ENCODE assay signal across 2 cellular contexts in genomic region chr6:28983838-28984237, GRCh38.
A peak's percentile ranks its signal among the peaks of the same experiment; 100 is the strongest.
TF ChIP-seq lines count a peak whose summit lies in the region.

No MANE protein-coding gene starts in this region.

TF ChIP-seq in HCT116, 20 proteins besides CTCF, POLR2A, EP300 and RAD21:
- TF ChIP-seq ZNF274 (IDR thresholded peaks at IDR 0.05; ENCODE audit: low read depth, low read length) (no peak), MAX (IDR thresholded peaks at IDR 0.05) (no peak; the same call in 1 of the 2 replicates), FOSL1 (IDR thresholded peaks at IDR 0.05; ENCODE audit: low read depth) (no peak), EGR1 (IDR thresholded peaks at IDR 0.05; ENCODE audit: low read depth) (no peak), SIN3A (IDR thresholded peaks at IDR 0.05; ENCODE audit: low read depth) (no peak), REST (IDR thresholded peaks at IDR 0.05; ENCODE audit: low read depth) (no peak), CBX3 (IDR thresholded peaks at IDR 0.05; ENCODE audit: low read depth) (peak; percentile 4; the same call in 1 of the 2 replicates)

TF ChIP-seq in HepG2, 621 proteins besides CTCF, POLR2A, EP300 and RAD21:
- TF ChIP-seq BCL6 (CRISPR knock-in tag; IDR thresholded peaks at IDR 0.05), result no peak
- TF ChIP-seq ZNF383 (CRISPR knock-in tag; IDR thresholded peaks at IDR 0.05; ENCODE audit: borderline replicate concordance), result no peak
- no peak for TF ChIP-seq HDAC6 (IDR thresholded peaks at IDR 0.05; ENCODE audit: low read depth, low read length)
- no peak for TF ChIP-seq ZNF597 (CRISPR knock-in tag; IDR thresholded peaks at IDR 0.05)
- no peak for TF ChIP-seq ZNF75D (CRISPR knock-in tag; IDR thresholded peaks at IDR 0.05; ENCODE audit: borderline replicate concordance)
- no peak for TF ChIP-seq ZNF547 (CRISPR knock-in tag; IDR thresholded peaks at IDR 0.05)
- no peak for TF ChIP-seq ZNF761 (CRISPR knock-in tag; conservative IDR thresholded peaks at IDR 0.05)
